ENCODE assay signal across 15 cellular contexts in genomic region chr3:50494136-50494535, GRCh38. TPM values are rescaled to one million over a fixed set of nuclear protein-coding genes. Genes with fewer than 3 reads are reported as not detected.
DNase-seq lines count a peak whose midpoint lies in the region; ATAC-seq and TF ChIP-seq lines count a peak whose summit lies in the region.
"Had no signal": no experiment of that assay in that cellular context is flagged by ENCODE, and none has a peak within 500 bp of the region (broad histone marks: within the 10 kb centered on the region; RNA-seq: fewer than 3 reads in every experiment).

No MANE protein-coding gene starts in this region.

- H3K4me2 ChIP-seq in SK-N-SH: no peak overlapping the region

- ATAC-seq in stimulated activated effector memory CD8-positive, alpha-beta T cell treated with anti-CD3 and anti-CD28 coated beads, Interleukin-12 subunit alpha, Interleukin-12 subunit beta, amount 100 ng/mL, for 72 hours: peak; percentile 54
- ATAC-seq in HG03521 (IDR thresholded peaks at IDR 0.05; ENCODE audit: unreplicated experiment): no peak
- ATAC-seq: GM12878 had no signal

- no peaks in the 10 kb centered on the region for H3K9me3 Mint-ChIP-seq in T-helper 2 cell treated with Interferon-gamma antibody and Interleukin-4, amounts not matched to agents 5 μg/mL and 100 μg/mL, for 36 hours
- no peaks in the 10 kb centered on the region for H3K9me3 Mint-ChIP-seq in activated naive CD4-positive, alpha-beta T cell treated with anti-CD3 and anti-CD28 coated beads for 36 hours
- no peaks in the 10 kb centered on the region for H3K9me3 Mint-ChIP-seq in activated T-helper 1 cell treated with anti-CD3 and anti-CD28 coated beads, Interleukin-12 subunit alpha, Interleukin-12 subunit beta, Interleukin-2, Interleukin-4 antibody, amounts not matched to agents 30 ng/mL and 10 ng/mL and 1 ng/mL, durations not matched to agents 14 hours and 24 hours and 36 hours
- no peaks in the 10 kb centered on the region for H3K9me3 Mint-ChIP-seq in stimulated activated effector memory CD8-positive, alpha-beta T cell treated with anti-CD3 and anti-CD28 coated beads, Interleukin-12 subunit alpha, Interleukin-12 subunit beta, amount 100 ng/mL, for 72 hours
- H3K9me3 Mint-ChIP-seq: CD4-positive, alpha-beta T cell; HFFc6 had no signal

- no peak for TF ChIP-seq CTCF in SK-N-SH (IDR thresholded peaks at IDR 0.05)

- peaks cover 25% of the 10 kb centered on the region for H3K27me3 ChIP-seq in SK-N-SH (ENCODE audit: insufficient read depth)

- DNase-seq in T-helper 2 cell treated with Interferon-gamma antibody and Interleukin-4, amounts not matched to agents 5 μg/mL and 100 μg/mL, for 36 hours (ENCODE audit: low spot score): peak; percentile 8
- DNase-seq in T-helper 2 cell (no peak), SK-N-SH (no peak)
- DNase-seq in activated naive CD4-positive, alpha-beta T cell treated with anti-CD3 and anti-CD28 coated beads for 36 hours: peak; percentile 15
- no peak for DNase-seq in activated naive CD4-positive, alpha-beta T cell treated with anti-CD3 and anti-CD28 coated beads, Interleukin-2, amount 50 U/mL, for 16 hours
- no peak for DNase-seq in activated T-helper 1 cell treated with anti-CD3 and anti-CD28 coated beads, Interleukin-12 subunit alpha, Interleukin-12 subunit beta, Interleukin-2, Interleukin-4 antibody, amounts not matched to agents 30 ng/mL and 10 ng/mL and 1 ng/mL, durations not matched to agents 14 hours and 24 hours and 36 hours (ENCODE audit: low spot score)
- DNase-seq in stimulated activated effector memory CD8-positive, alpha-beta T cell treated with anti-CD3 and anti-CD28 coated beads, Interleukin-12 subunit alpha, Interleukin-12 subunit beta, amount 100 ng/mL, for 72 hours (ENCODE audit: low spot score in 2 of 2): no peak
- DNase-seq: CD4-positive, alpha-beta T cell; DMS79; HCEC 1CT; HFFc6 had no signal

- no peak overlapping the region for H3K9ac ChIP-seq in SK-N-SH

- H3K9me3 ChIP-seq in SK-N-SH: no peaks in the 10 kb centered on the region

- H3K27me3 Mint-ChIP-seq in T-helper 2 cell treated with Interferon-gamma antibody and Interleukin-4, amounts not matched to agents 5 μg/mL and 100 μg/mL, for 36 hours (ENCODE audit: low read depth): no peaks in the 10 kb centered on the region
- H3K27me3 Mint-ChIP-seq in activated naive CD4-positive, alpha-beta T cell treated with anti-CD3 and anti-CD28 coated beads for 36 hours (ENCODE audit: low read depth): peaks cover 2% of the 10 kb centered on the region
- peaks cover 7% of the 10 kb centered on the region for H3K27me3 Mint-ChIP-seq in activated T-helper 1 cell treated with anti-CD3 and anti-CD28 coated beads, Interleukin-12 subunit alpha, Interleukin-12 subunit beta, Interleukin-2, Interleukin-4 antibody, amounts not matched to agents 30 ng/mL and 10 ng/mL and 1 ng/mL, durations not matched to agents 14 hours and 24 hours and 36 hours (ENCODE audit: insufficient read depth)

- H3K4me3 ChIP-seq in SK-N-SH (ENCODE audit: low read depth in 2 of 2, low read length in 1 of 2): no peak overlapping the region
- H3K4me3 ChIP-seq: GM12878 had no signal

- H3K36me3 ChIP-seq in SK-N-SH (replicated peaks in 1 of 2; ENCODE audit: control insufficient read depth in 1 of 2, insufficient read depth in 2 of 2, low read length in 1 of 2): no peaks in the 10 kb centered on the region

- H3K79me2 ChIP-seq in SK-N-SH (ENCODE audit: insufficient read depth): no peaks in the 10 kb centered on the region

- no peak for TF ChIP-seq EP300 in SK-N-SH (IDR thresholded peaks at IDR 0.05; ENCODE audit: borderline replicate concordance in 1 of 2, low read depth in 1 of 2, low read length in 1 of 2)

- H3K9me2 ChIP-seq in SK-N-SH: no peaks in the 10 kb centered on the region

- no peak overlapping the region for H2AFZ ChIP-seq in SK-N-SH (ENCODE audit: low read depth)

- POLR2A ChIA-PET in SK-N-SH (lab: Yijun Ruan, JAX): no interaction called here

- H3F3A ChIP-seq in SK-N-SH (replicated peaks; ENCODE audit: insufficient read depth): no peaks in the 10 kb centered on the region

- no peak overlapping the region for H3K4me3 Mint-ChIP-seq in T-helper 2 cell treated with Interferon-gamma antibody and Interleukin-4, amounts not matched to agents 5 μg/mL and 100 μg/mL, for 36 hours
- no peak overlapping the region for H3K4me3 Mint-ChIP-seq in activated naive CD4-positive, alpha-beta T cell treated with anti-CD3 and anti-CD28 coated beads for 36 hours
- H3K4me3 Mint-ChIP-seq in activated T-helper 1 cell treated with anti-CD3 and anti-CD28 coated beads, Interleukin-12 subunit alpha, Interleukin-12 subunit beta, Interleukin-2, Interleukin-4 antibody, amounts not matched to agents 30 ng/mL and 10 ng/mL and 1 ng/mL, durations not matched to agents 14 hours and 24 hours and 36 hours: no peak overlapping the region
- H3K4me3 Mint-ChIP-seq in stimulated activated effector memory CD8-positive, alpha-beta T cell treated with anti-CD3 and anti-CD28 coated beads, Interleukin-12 subunit alpha, Interleukin-12 subunit beta, amount 100 ng/mL, for 72 hours: no peak overlapping the region
- H3K4me3 Mint-ChIP-seq: CD4-positive, alpha-beta T cell; HFFc6 had no signal

- H4K20me1 ChIP-seq in SK-N-SH (ENCODE audit: insufficient read depth): no peaks in the 10 kb centered on the region

- H3K36me3 Mint-ChIP-seq in T-helper 2 cell treated with Interferon-gamma antibody and Interleukin-4, amounts not matched to agents 5 μg/mL and 100 μg/mL, for 36 hours (ENCODE audit: low read depth): no peaks in the 10 kb centered on the region
- no peaks in the 10 kb centered on the region for H3K36me3 Mint-ChIP-seq in activated naive CD4-positive, alpha-beta T cell treated with anti-CD3 and anti-CD28 coated beads for 36 hours (ENCODE audit: low read depth)
- no peaks in the 10 kb centered on the region for H3K36me3 Mint-ChIP-seq in activated T-helper 1 cell treated with anti-CD3 and anti-CD28 coated beads, Interleukin-12 subunit alpha, Interleukin-12 subunit beta, Interleukin-2, Interleukin-4 antibody, amounts not matched to agents 30 ng/mL and 10 ng/mL and 1 ng/mL, durations not matched to agents 14 hours and 24 hours and 36 hours (ENCODE audit: low read depth)
- no peaks in the 10 kb centered on the region for H3K36me3 Mint-ChIP-seq in stimulated activated effector memory CD8-positive, alpha-beta T cell treated with anti-CD3 and anti-CD28 coated beads, Interleukin-12 subunit alpha, Interleukin-12 subunit beta, amount 100 ng/mL, for 72 hours

- no peak overlapping the region; a peak in 1 of 4 replicates for H3K27ac ChIP-seq in SK-N-SH (ENCODE audit: low read depth in 2 of 2, low read length in 1 of 2)
- H3K27ac ChIP-seq: 22Rv1, HL-60 had no signal

- H3K4me1 Mint-ChIP-seq in T-helper 2 cell treated with Interferon-gamma antibody and Interleukin-4, amounts not matched to agents 5 μg/mL and 100 μg/mL, for 36 hours (ENCODE audit: low read depth): peaks cover 14% of the 10 kb centered on the region
- peaks cover 9% of the 10 kb centered on the region for H3K4me1 Mint-ChIP-seq in activated naive CD4-positive, alpha-beta T cell treated with anti-CD3 and anti-CD28 coated beads for 36 hours (ENCODE audit: low read depth)
- peaks cover 22% of the 10 kb centered on the region for H3K4me1 Mint-ChIP-seq in activated T-helper 1 cell treated with anti-CD3 and anti-CD28 coated beads, Interleukin-12 subunit alpha, Interleukin-12 subunit beta, Interleukin-2, Interleukin-4 antibody, amounts not matched to agents 30 ng/mL and 10 ng/mL and 1 ng/mL, durations not matched to agents 14 hours and 24 hours and 36 hours (ENCODE audit: low read depth)
- peaks cover 71% of the 10 kb centered on the region for H3K4me1 Mint-ChIP-seq in stimulated activated effector memory CD8-positive, alpha-beta T cell treated with anti-CD3 and anti-CD28 coated beads, Interleukin-12 subunit alpha, Interleukin-12 subunit beta, amount 100 ng/mL, for 72 hours

- TF ChIP-seq RAD21 in SK-N-SH (IDR thresholded peaks at IDR 0.05; ENCODE audit: low read length): no peak

- no peak overlapping the region for H3K27ac Mint-ChIP-seq in T-helper 2 cell treated with Interferon-gamma antibody and Interleukin-4, amounts not matched to agents 5 μg/mL and 100 μg/mL, for 36 hours
- H3K27ac Mint-ChIP-seq in activated naive CD4-positive, alpha-beta T cell treated with anti-CD3 and anti-CD28 coated beads for 36 hours: no peak overlapping the region
- H3K27ac Mint-ChIP-seq in activated T-helper 1 cell treated with anti-CD3 and anti-CD28 coated beads, Interleukin-12 subunit alpha, Interleukin-12 subunit beta, Interleukin-2, Interleukin-4 antibody, amounts not matched to agents 30 ng/mL and 10 ng/mL and 1 ng/mL, durations not matched to agents 14 hours and 24 hours and 36 hours: peak overlapping the region; percentile 18
- H3K27ac Mint-ChIP-seq in stimulated activated effector memory CD8-positive, alpha-beta T cell treated with anti-CD3 and anti-CD28 coated beads, Interleukin-12 subunit alpha, Interleukin-12 subunit beta, amount 100 ng/mL, for 72 hours: peak overlapping the region; percentile 63
- H3K27ac Mint-ChIP-seq: CD4-positive, alpha-beta T cell; HFFc6 had no signal

- intact Hi-C loops in activated naive CD4-positive, alpha-beta T cell treated with anti-CD3 and anti-CD28 coated beads for 36 hours (cut with micrococcal nuclease): no loop called here
- intact Hi-C loops in activated T-helper 1 cell treated with anti-CD3 and anti-CD28 coated beads, Interleukin-12 subunit alpha, Interleukin-12 subunit beta, Interleukin-2, Interleukin-4 antibody, amounts not matched to agents 30 ng/mL and 10 ng/mL and 1 ng/mL, durations not matched to agents 14 hours and 24 hours and 36 hours (cut with micrococcal nuclease): no loop called here

- H3K4me1 ChIP-seq in SK-N-SH (ENCODE audit: control insufficient read depth in 1 of 2, insufficient read depth in 2 of 2, low read depth in 1 of 2, low read length in 1 of 2): peaks cover 0 to 56% of the 10 kb centered on the region in 2 experiments; a peak in 1 of 4 replicates

- 65% methylated on average over 6 of the region's 8 CpGs for WGBS in SK-N-SH (ENCODE audit: low lambda C conversion rate)

- CTCF ChIA-PET in activated naive CD4-positive, alpha-beta T cell treated with anti-CD3 and anti-CD28 coated beads for 36 hours (lab: Charles Lee): interaction anchor here (1.5 kb wide), 1 partner anchor 48 kb away, joined by 5 read pairs; no protein-coding TSS in a partner anchor
- CTCF ChIA-PET in SK-N-SH (lab: Yijun Ruan, JAX): interaction anchor here (1.1 to 1.5 kb wide), 4 partner anchors 8 to 48 kb away, joined by 3 to 7 read pairs (median 4); no protein-coding TSS in a partner anchor

TF ChIP-seq in SK-N-SH, 30 proteins besides CTCF, POLR2A, EP300 and RAD21 (continues in another document):
- no peak for TF ChIP-seq FOSL2 (IDR thresholded peaks at IDR 0.05; ENCODE audit: borderline replicate concordance, low read depth)
- TF ChIP-seq EZH2phosphoT487 (IDR thresholded peaks at IDR 0.05; ENCODE audit: borderline replicate concordance, low read depth): no peak

RNA-seq across cellular contexts. Expression of gene CACNA2D2, which starts 9.3 kb away (rescaled TPM):
- total RNA-seq in activated naive CD4-positive, alpha-beta T cell treated with anti-CD3 and anti-CD28 coated beads for 36 hours: under 1 TPM; 0.89 to 0.95 TPM
- total RNA-seq in activated T-helper 1 cell treated with anti-CD3 and anti-CD28 coated beads, Interleukin-12 subunit alpha, Interleukin-12 subunit beta, Interleukin-2, Interleukin-4 antibody, amounts not matched to agents 30 ng/mL and 10 ng/mL and 1 ng/mL, durations not matched to agents 14 hours and 24 hours and 36 hours: 0.52 and 0.78 TPM in 2 replicates
- polyA plus RNA-seq in SK-N-SH (2012; rRNA removed): 1.1 and 2.8 TPM in 2 replicates
- 1.7 and 4.0 TPM in 2 replicates for polyA plus RNA-seq in SK-N-SH (2012; cell fraction: cytosol; rRNA removed)
- polyA plus RNA-seq in SK-N-SH (2012; cell fraction: nucleus; rRNA removed): 4.1 and 5.7 TPM in 2 replicates

Comparison
In these comparisons a context has a peak if more than half of its experiments do, and no peak if none do; other contexts are left out.
1. DNase-seq: peak in T-helper 2 cell treated with Interferon-gamma antibody and Interleukin-4, amounts not matched to agents 5 μg/mL and 100 μg/mL, for 36 hours (single experiment) and activated naive CD4-positive, alpha-beta T cell treated with anti-CD3 and anti-CD28 coated beads for 36 hours (single experiment); none in T-helper 2 cell (0 of 5), activated naive CD4-positive, alpha-beta T cell treated with anti-CD3 and anti-CD28 coated beads, Interleukin-2, amount 50 U/mL, for 16 hours (single experiment), activated T-helper 1 cell treated with anti-CD3 and anti-CD28 coated beads, Interleukin-12 subunit alpha, Interleukin-12 subunit beta, Interleukin-2, Interleukin-4 antibody, amounts not matched to agents 30 ng/mL and 10 ng/mL and 1 ng/mL, durations not matched to agents 14 hours and 24 hours and 36 hours (single experiment), stimulated activated effector memory CD8-positive, alpha-beta T cell treated with anti-CD3 and anti-CD28 coated beads, Interleukin-12 subunit alpha, Interleukin-12 subunit beta, amount 100 ng/mL, for 72 hours (0 of 2) and SK-N-SH (single experiment).
2. H3K27ac Mint-ChIP-seq: peak in activated T-helper 1 cell treated with anti-CD3 and anti-CD28 coated beads, Interleukin-12 subunit alpha, Interleukin-12 subunit beta, Interleukin-2, Interleukin-4 antibody, amounts not matched to agents 30 ng/mL and 10 ng/mL and 1 ng/mL, durations not matched to agents 14 hours and 24 hours and 36 hours (single experiment) and stimulated activated effector memory CD8-positive, alpha-beta T cell treated with anti-CD3 and anti-CD28 coated beads, Interleukin-12 subunit alpha, Interleukin-12 subunit beta, amount 100 ng/mL, for 72 hours (single experiment); none in T-helper 2 cell treated with Interferon-gamma antibody and Interleukin-4, amounts not matched to agents 5 μg/mL and 100 μg/mL, for 36 hours (single experiment) and activated naive CD4-positive, alpha-beta T cell treated with anti-CD3 and anti-CD28 coated beads for 36 hours (single experiment).